1 cellular context compared by ENCODE assay signal in the genomic region with DNA sequence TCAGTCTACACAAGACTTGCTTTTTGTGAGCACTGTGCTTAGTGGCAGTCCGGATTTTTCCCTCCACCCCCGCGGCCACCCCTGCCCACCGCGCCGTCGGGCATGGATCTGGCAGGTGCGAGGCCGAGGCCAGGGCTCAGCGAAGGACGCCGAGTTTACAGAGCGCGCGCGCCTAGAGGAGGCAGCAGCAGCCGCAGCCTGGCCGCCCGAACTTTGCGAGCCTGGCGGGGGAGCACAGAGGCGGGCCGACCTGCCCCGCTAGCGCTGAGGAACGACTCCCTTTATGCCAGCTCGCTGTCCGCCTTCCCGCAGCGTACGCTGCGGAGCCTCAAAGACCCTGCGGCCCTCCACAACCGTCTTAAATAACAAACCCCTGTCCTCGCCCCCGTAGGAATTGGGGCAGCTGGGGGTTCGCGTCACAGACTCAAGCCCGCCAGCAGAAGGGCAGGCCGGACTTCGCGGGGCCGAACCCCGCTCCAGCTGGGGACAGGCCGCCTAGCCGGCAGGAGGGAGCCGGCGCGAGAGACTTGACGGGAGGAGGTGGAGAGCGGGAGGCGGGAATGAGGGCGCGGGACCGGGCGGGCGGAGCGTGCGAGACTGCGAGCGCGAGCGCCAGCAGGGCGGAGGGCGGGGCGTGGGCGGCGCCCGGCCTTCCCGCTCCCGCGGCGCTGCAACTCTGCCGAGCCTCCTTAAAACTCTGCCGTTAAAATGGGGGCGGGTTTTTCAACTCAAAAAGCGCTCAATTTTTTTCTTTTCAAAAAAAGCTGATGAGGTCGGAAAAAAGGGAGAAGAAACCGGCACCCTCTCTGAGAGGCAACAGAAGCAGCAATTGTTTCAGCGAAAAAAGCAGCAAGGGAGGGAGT.
A peak's percentile ranks its signal among the peaks of the same experiment; 100 is the strongest.
TF ChIP-seq lines count a peak whose summit lies in the region.

No MANE protein-coding gene starts in this region.

TF ChIP-seq in HepG2, 621 proteins besides CTCF, POLR2A, EP300 and RAD21 (continued from another document and continues in another):
- TF ChIP-seq ZNF703 (CRISPR knock-in tag; IDR thresholded peaks at IDR 0.05; ENCODE audit: borderline replicate concordance), result peak; percentile 94; the same call in 1 of the 2 replicates
- TF ChIP-seq ZMYM4 (CRISPR knock-in tag; IDR thresholded peaks at IDR 0.05), result no peak; the same call in none of the 2 replicates
- peak; percentile 90; the same call in 1 of the 2 replicates for TF ChIP-seq ZNF780A (CRISPR knock-in tag; IDR thresholded peaks at IDR 0.05)
- peak; percentile 45 for TF ChIP-seq SKI (IDR thresholded peaks at IDR 0.05; ENCODE audit: partially characterized antibody)
- no peak for TF ChIP-seq HNF4A (CRISPR knock-in tag; IDR thresholded peaks at IDR 0.05)
- no peak for TF ChIP-seq KDM6A (CRISPR knock-in tag; IDR thresholded peaks at IDR 0.05; ENCODE audit: low read depth)
- TF ChIP-seq E2F2 (CRISPR knock-in tag; IDR thresholded peaks at IDR 0.05; ENCODE audit: borderline replicate concordance), result peak; percentile 90; the same call in 1 of the 2 replicates
- peak; percentile 64; the same call in 1 of the 2 replicates for TF ChIP-seq SIN3B (IDR thresholded peaks at IDR 0.05; ENCODE audit: low read length)
- no peak for TF ChIP-seq ZNF333 (CRISPR knock-in tag; IDR thresholded peaks at IDR 0.05; ENCODE audit: borderline replicate concordance)
- TF ChIP-seq, protein P1, sequence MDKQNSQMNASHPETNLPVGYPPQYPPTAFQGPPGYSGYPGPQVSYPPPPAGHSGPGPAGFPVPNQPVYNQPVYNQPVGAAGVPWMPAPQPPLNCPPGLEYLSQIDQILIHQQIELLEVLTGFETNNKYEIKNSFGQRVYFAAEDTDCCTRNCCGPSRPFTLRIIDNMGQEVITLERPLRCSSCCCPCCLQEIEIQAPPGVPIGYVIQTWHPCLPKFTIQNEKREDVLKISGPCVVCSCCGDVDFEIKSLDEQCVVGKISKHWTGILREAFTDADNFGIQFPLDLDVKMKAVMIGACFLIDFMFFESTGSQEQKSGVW (CRISPR knock-in tag; IDR thresholded peaks at IDR 0.05; ENCODE audit: borderline replicate concordance), result no peak
- TF ChIP-seq, protein P2, sequence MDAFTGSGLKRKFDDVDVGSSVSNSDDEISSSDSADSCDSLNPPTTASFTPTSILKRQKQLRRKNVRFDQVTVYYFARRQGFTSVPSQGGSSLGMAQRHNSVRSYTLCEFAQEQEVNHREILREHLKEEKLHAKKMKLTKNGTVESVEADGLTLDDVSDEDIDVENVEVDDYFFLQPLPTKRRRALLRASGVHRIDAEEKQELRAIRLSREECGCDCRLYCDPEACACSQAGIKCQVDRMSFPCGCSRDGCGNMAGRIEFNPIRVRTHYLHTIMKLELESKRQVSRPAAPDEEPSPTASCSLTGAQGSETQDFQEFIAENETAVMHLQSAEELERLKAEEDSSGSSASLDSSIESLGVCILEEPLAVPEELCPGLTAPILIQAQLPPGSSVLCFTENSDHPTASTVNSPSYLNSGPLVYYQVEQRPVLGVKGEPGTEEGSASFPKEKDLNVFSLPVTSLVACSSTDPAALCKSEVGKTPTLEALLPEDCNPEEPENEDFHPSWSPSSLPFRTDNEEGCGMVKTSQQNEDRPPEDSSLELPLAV (CRISPR knock-in tag; conservative IDR thresholded peaks at IDR 0.05; ENCODE audit: low read depth), result no peak
- TF ChIP-seq HMGA1 (CRISPR knock-in tag; conservative IDR thresholded peaks at IDR 0.05), result no peak
- TF ChIP-seq, protein P3, sequence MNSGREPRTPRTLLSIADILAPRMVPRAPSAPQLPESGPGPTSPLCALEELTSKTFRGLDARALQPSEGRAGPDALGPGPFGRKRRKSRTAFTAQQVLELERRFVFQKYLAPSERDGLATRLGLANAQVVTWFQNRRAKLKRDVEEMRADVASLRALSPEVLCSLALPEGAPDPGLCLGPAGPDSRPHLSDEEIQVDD (CRISPR knock-in tag; IDR thresholded peaks at IDR 0.05; ENCODE audit: borderline replicate concordance), result peak; percentile 87; the same call in 1 of the 2 replicates
- peak; percentile 80; the same call in 1 of the 2 replicates for TF ChIP-seq ZNF83 (CRISPR knock-in tag; IDR thresholded peaks at IDR 0.05; ENCODE audit: borderline replicate concordance)
- TF ChIP-seq ZNF549 (CRISPR knock-in tag; IDR thresholded peaks at IDR 0.05), result no peak
- peak; percentile 42; the same call in 1 of the 2 replicates for TF ChIP-seq SIN3A (IDR thresholded peaks at IDR 0.05; ENCODE audit: borderline replicate concordance, low read depth, low read length)
- TF ChIP-seq RFXANK (CRISPR knock-in tag; IDR thresholded peaks at IDR 0.05), result 0 out of 2 replicates have a peak, but pooled peaks have one; percentile 60
- TF ChIP-seq RBM22 (optimal IDR thresholded peaks at IDR 0.05; ENCODE audit: low read length), result no peak
- TF ChIP-seq HDAC2 (CRISPR knock-in tag; IDR thresholded peaks at IDR 0.05), result peak; percentile 38; the same call in 1 of the 2 replicates
- no peak for TF ChIP-seq ZC3H4 (CRISPR knock-in tag; IDR thresholded peaks at IDR 0.05; ENCODE audit: borderline replicate concordance)
- TF ChIP-seq HNRNPK (IDR thresholded peaks at IDR 0.05; ENCODE audit: low read depth, low read length, poor library complexity, severe bottlenecking), result peak; percentile 40
- TF ChIP-seq, protein P4, sequence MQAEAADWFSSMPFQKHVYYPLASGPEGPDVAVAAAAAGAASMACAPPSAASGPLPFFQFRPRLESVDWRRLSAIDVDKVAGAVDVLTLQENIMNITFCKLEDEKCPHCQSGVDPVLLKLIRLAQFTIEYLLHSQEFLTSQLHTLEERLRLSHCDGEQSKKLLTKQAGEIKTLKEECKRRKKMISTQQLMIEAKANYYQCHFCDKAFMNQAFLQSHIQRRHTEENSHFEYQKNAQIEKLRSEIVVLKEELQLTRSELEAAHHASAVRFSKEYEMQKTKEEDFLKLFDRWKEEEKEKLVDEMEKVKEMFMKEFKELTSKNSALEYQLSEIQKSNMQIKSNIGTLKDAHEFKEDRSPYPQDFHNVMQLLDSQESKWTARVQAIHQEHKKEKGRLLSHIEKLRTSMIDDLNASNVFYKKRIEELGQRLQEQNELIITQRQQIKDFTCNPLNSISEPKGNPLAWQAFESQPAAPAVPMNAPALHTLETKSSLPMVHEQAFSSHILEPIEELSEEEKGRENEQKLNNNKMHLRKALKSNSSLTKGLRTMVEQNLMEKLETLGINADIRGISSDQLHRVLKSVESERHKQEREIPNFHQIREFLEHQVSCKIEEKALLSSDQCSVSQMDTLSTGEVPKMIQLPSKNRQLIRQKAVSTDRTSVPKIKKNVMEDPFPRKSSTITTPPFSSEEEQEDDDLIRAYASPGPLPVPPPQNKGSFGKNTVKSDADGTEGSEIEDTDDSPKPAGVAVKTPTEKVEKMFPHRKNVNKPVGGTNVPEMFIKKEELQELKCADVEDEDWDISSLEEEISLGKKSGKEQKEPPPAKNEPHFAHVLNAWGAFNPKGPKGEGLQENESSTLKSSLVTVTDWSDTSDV (CRISPR knock-in tag; IDR thresholded peaks at IDR 0.05), result no peak; the same call in none of the 2 replicates
- TF ChIP-seq ZNF17 (CRISPR knock-in tag; IDR thresholded peaks at IDR 0.05), result no peak
- TF ChIP-seq, protein P5, sequence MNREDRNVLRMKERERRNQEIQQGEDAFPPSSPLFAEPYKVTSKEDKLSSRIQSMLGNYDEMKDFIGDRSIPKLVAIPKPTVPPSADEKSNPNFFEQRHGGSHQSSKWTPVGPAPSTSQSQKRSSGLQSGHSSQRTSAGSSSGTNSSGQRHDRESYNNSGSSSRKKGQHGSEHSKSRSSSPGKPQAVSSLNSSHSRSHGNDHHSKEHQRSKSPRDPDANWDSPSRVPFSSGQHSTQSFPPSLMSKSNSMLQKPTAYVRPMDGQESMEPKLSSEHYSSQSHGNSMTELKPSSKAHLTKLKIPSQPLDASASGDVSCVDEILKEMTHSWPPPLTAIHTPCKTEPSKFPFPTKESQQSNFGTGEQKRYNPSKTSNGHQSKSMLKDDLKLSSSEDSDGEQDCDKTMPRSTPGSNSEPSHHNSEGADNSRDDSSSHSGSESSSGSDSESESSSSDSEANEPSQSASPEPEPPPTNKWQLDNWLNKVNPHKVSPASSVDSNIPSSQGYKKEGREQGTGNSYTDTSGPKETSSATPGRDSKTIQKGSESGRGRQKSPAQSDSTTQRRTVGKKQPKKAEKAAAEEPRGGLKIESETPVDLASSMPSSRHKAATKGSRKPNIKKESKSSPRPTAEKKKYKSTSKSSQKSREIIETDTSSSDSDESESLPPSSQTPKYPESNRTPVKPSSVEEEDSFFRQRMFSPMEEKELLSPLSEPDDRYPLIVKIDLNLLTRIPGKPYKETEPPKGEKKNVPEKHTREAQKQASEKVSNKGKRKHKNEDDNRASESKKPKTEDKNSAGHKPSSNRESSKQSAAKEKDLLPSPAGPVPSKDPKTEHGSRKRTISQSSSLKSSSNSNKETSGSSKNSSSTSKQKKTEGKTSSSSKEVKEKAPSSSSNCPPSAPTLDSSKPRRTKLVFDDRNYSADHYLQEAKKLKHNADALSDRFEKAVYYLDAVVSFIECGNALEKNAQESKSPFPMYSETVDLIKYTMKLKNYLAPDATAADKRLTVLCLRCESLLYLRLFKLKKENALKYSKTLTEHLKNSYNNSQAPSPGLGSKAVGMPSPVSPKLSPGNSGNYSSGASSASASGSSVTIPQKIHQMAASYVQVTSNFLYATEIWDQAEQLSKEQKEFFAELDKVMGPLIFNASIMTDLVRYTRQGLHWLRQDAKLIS (CRISPR knock-in tag; IDR thresholded peaks at IDR 0.05), result no peak; the same call in 1 of the 2 replicates
- TF ChIP-seq ZNF367 (CRISPR knock-in tag; IDR thresholded peaks at IDR 0.05; ENCODE audit: borderline replicate concordance), result no peak
- no peak for TF ChIP-seq EZH2 (conservative IDR thresholded peaks at IDR 0.05; ENCODE audit: low read depth, low read length)
- TF ChIP-seq TBP (CRISPR knock-in tag; IDR thresholded peaks at IDR 0.05), result no peak
- TF ChIP-seq ELK4 (CRISPR knock-in tag; IDR thresholded peaks at IDR 0.05; ENCODE audit: borderline replicate concordance), result no peak
- TF ChIP-seq ZKSCAN1 (IDR thresholded peaks at IDR 0.05; ENCODE audit: low read length), result no peak
- peak; percentile 79 for TF ChIP-seq ZNF746 (CRISPR knock-in tag; IDR thresholded peaks at IDR 0.05)
- TF ChIP-seq ZNF337 (CRISPR knock-in tag; IDR thresholded peaks at IDR 0.05; ENCODE audit: borderline replicate concordance, low read depth), result no peak
- peak; percentile 74 for TF ChIP-seq ZNF430 (CRISPR knock-in tag; IDR thresholded peaks at IDR 0.05)
- TF ChIP-seq ZNF160 (CRISPR knock-in tag; IDR thresholded peaks at IDR 0.05), result no peak
- peak; percentile 79 for TF ChIP-seq POLR2G (IDR thresholded peaks at IDR 0.05; ENCODE audit: low read depth, low read length)
- TF ChIP-seq, protein P6, sequence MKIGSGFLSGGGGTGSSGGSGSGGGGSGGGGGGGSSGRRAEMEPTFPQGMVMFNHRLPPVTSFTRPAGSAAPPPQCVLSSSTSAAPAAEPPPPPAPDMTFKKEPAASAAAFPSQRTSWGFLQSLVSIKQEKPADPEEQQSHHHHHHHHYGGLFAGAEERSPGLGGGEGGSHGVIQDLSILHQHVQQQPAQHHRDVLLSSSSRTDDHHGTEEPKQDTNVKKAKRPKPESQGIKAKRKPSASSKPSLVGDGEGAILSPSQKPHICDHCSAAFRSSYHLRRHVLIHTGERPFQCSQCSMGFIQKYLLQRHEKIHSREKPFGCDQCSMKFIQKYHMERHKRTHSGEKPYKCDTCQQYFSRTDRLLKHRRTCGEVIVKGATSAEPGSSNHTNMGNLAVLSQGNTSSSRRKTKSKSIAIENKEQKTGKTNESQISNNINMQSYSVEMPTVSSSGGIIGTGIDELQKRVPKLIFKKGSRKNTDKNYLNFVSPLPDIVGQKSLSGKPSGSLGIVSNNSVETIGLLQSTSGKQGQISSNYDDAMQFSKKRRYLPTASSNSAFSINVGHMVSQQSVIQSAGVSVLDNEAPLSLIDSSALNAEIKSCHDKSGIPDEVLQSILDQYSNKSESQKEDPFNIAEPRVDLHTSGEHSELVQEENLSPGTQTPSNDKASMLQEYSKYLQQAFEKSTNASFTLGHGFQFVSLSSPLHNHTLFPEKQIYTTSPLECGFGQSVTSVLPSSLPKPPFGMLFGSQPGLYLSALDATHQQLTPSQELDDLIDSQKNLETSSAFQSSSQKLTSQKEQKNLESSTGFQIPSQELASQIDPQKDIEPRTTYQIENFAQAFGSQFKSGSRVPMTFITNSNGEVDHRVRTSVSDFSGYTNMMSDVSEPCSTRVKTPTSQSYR (CRISPR knock-in tag; IDR thresholded peaks at IDR 0.05; ENCODE audit: borderline replicate concordance), result no peak
- no peak for TF ChIP-seq HNF4G (IDR thresholded peaks at IDR 0.05; ENCODE audit: borderline replicate concordance, low read depth, low read length)
- peak; percentile 79 for TF ChIP-seq HNF4G (CRISPR knock-in tag; IDR thresholded peaks at IDR 0.05; ENCODE audit: borderline replicate concordance, low read depth)
- TF ChIP-seq ZNF704 (CRISPR knock-in tag; IDR thresholded peaks at IDR 0.05; ENCODE audit: borderline replicate concordance), result peak; percentile 79
- TF ChIP-seq ZNF274 (CRISPR knock-in tag; IDR thresholded peaks at IDR 0.05), result peak; percentile 72; the same call in 1 of the 2 replicates
